8 cellular contexts compared by ENCODE assay signal in genomic region chr20:62923059-62923668, GRCh38. TPM values are rescaled to one million over a fixed set of nuclear protein-coding genes. Genes with fewer than 3 reads are reported as not detected.
A peak's percentile ranks its signal among the peaks of the same experiment; 100 is the strongest.
DNase-seq lines count a peak whose midpoint lies in the region; ATAC-seq and TF ChIP-seq lines count a peak whose summit lies in the region.
"Not testable (repeated sequence)": the region's sequence is repeated elsewhere in the genome, so short reads cannot be mapped to it uniquely, and the experiment has no call there.

No MANE protein-coding gene starts in this region.

- H3K4me3 ChIP-seq in AG04450 (ENCODE audit: low read depth, low read length), result not testable (repeated sequence)
- H3K4me3 ChIP-seq in OCI-LY7 (ENCODE audit: low read depth, low read length, poor library complexity, severe bottlenecking), result peak overlapping the region; percentile 38
- H3K4me3 ChIP-seq in gastroesophageal sphincter, result peak overlapping the region in 1 of 2 donors; percentile 4
- H3K4me3 ChIP-seq in smooth muscle cell, result peak overlapping the region; percentile 88

- H3K9ac ChIP-seq in smooth muscle cell (ENCODE audit: low read depth), result peak overlapping the region; percentile 87

- H3K9me2 ChIP-seq in OCI-LY7 (ENCODE audit: insufficient read depth, low read length), result not testable (repeated sequence)

- H3K4me3 Mint-ChIP-seq in activated CD4-positive, alpha-beta memory T cell treated with anti-CD3 and anti-CD28 coated beads, Interleukin-2, amount 10 ng/mL, durations not matched to agents 7 days and 5 days, result peak overlapping the region; percentile 96
- H3K4me3 Mint-ChIP-seq in MCF 10A (ENCODE audit: unreplicated experiment), result peak overlapping the region; percentile 76
- not testable (repeated sequence) for H3K4me3 Mint-ChIP-seq in mesothelial cell of epicardium

- peaks cover 86% of the 10 kb centered on the region for H3K4me1 ChIP-seq in OCI-LY7 (ENCODE audit: insufficient read depth, low read length, poor library complexity, severe bottlenecking)
- H3K4me1 ChIP-seq in gastroesophageal sphincter, result peaks cover 2 to 87% (median 77%) of the 10 kb centered on the region in 3 donors
- H3K4me1 ChIP-seq in smooth muscle cell (ENCODE audit: low read depth), result peaks cover 42% of the 10 kb centered on the region

- H3K27ac ChIP-seq in AG04450 (ENCODE audit: low read depth, low read length), result peak overlapping the region; percentile 2
- H3K27ac ChIP-seq in OCI-LY7 (ENCODE audit: low read depth, low read length, poor library complexity, severe bottlenecking), result not testable (repeated sequence)
- peak overlapping the region in 3 of 4 donors; percentile 95 to 99 (median 95) for H3K27ac ChIP-seq in gastroesophageal sphincter
- H3K27ac ChIP-seq in smooth muscle cell (ENCODE audit: low read depth), result peak overlapping the region; percentile 83

- ATAC-seq in gastroesophageal sphincter, result not testable (repeated sequence)

- intact Hi-C loops in OCI-LY7 (cut with micrococcal nuclease; ENCODE audit: unreplicated experiment); MCF 10A (cut with micrococcal nuclease): not testable (repeated sequence)

- peak overlapping the region; percentile 98 for H3K4me2 ChIP-seq in OCI-LY7 (ENCODE audit: low read length)
- H3K4me2 ChIP-seq in smooth muscle cell, result peak overlapping the region; percentile 89

- not testable (repeated sequence) for H3K27me3 ChIP-seq in AG04450 (ENCODE audit: control insufficient read depth, insufficient read depth, low read length); gastroesophageal sphincter; smooth muscle cell (ENCODE audit: low read depth)

- H3K27me3 Mint-ChIP-seq in activated CD4-positive, alpha-beta memory T cell treated with anti-CD3 and anti-CD28 coated beads, Interleukin-2, amount 10 ng/mL, durations not matched to agents 7 days and 5 days; MCF 10A (ENCODE audit: insufficient read depth, unreplicated experiment); mesothelial cell of epicardium (ENCODE audit: low read depth): not testable (repeated sequence)

- not testable (repeated sequence) for H3K9me3 ChIP-seq in AG04450 (ENCODE audit: control insufficient read depth, insufficient read depth, low read length); OCI-LY7 (ENCODE audit: low read length); gastroesophageal sphincter; smooth muscle cell (replicated peaks; ENCODE audit: low read depth)

- CTCF ChIA-PET in AG04450 (lab: Charles Lee); OCI-LY7 (lab: Charles Lee; ENCODE audit: unreplicated experiment): not testable (repeated sequence)
- CTCF ChIA-PET in activated CD4-positive, alpha-beta memory T cell treated with anti-CD3 and anti-CD28 coated beads, Interleukin-2, amount 10 ng/mL, durations not matched to agents 7 days and 5 days (lab: Charles Lee), result interaction anchor here (1.4 kb wide), 1 partner anchor 25 kb away, joined by 3 read pairs; no protein-coding TSS in a partner anchor
- CTCF ChIA-PET in MCF 10A (lab: Yijun Ruan, JAX), result interaction anchor here (0.8 to 1.0 kb wide), 2 partner anchors 9 to 22 kb away, joined by 3 to 5 read pairs; no protein-coding TSS in a partner anchor

- H4K20me1 ChIP-seq in OCI-LY7 (ENCODE audit: insufficient read depth, low read length) (peaks cover 54% of the 10 kb centered on the region), smooth muscle cell (ENCODE audit: low read depth) (peaks cover 88% of the 10 kb centered on the region)

- not testable (repeated sequence) for TF ChIP-seq CTCF in AG04450 (IDR thresholded peaks at IDR 0.05; ENCODE audit: low read depth, low read length); OCI-LY7 (conservative IDR thresholded peaks at IDR 0.05; ENCODE audit: low read length); MCF 10A (IDR thresholded peaks at IDR 0.05; ENCODE audit: unreplicated experiment); gastroesophageal sphincter (IDR thresholded peaks at IDR 0.05); mesothelial cell of epicardium (IDR thresholded peaks at IDR 0.05; ENCODE audit: unreplicated experiment); smooth muscle cell (IDR thresholded peaks at IDR 0.05; ENCODE audit: borderline replicate concordance, insufficient read depth, poor library complexity, severe bottlenecking)

- peak overlapping the region; percentile 97 for H3K27ac Mint-ChIP-seq in activated CD4-positive, alpha-beta memory T cell treated with anti-CD3 and anti-CD28 coated beads, Interleukin-2, amount 10 ng/mL, durations not matched to agents 7 days and 5 days
- H3K27ac Mint-ChIP-seq in MCF 10A (ENCODE audit: low read depth, unreplicated experiment), result peak overlapping the region; percentile 95
- H3K27ac Mint-ChIP-seq in mesothelial cell of epicardium, result peak overlapping the region; percentile 53

- H3K79me2 ChIP-seq in OCI-LY7 (ENCODE audit: insufficient read depth, low read depth, low read length) (peaks cover 94% of the 10 kb centered on the region), smooth muscle cell (ENCODE audit: low read depth) (peaks cover 98% of the 10 kb centered on the region)

- H3K36me3 ChIP-seq in OCI-LY7 (ENCODE audit: insufficient read depth, low read length); gastroesophageal sphincter; smooth muscle cell (ENCODE audit: low read depth): not testable (repeated sequence)

- DNase-seq in AG04450 (ENCODE audit: low read depth, low spot score); OCI-LY7 (ENCODE audit: low spot score); activated CD4-positive, alpha-beta memory T cell treated with anti-CD3 and anti-CD28 coated beads, Interleukin-2, amount 10 ng/mL, durations not matched to agents 7 days and 5 days; mesothelial cell of epicardium (ENCODE audit: low spot score in 2 of 2, unreplicated experiment in 2 of 2); smooth muscle cell (lab: John Stamatoyannopoulos, UW; ENCODE audit: unreplicated experiment): not testable (repeated sequence)
- peak; percentile 66 for DNase-seq in H4 (ENCODE audit: low spot score)
- DNase-seq in MCF 10A (ENCODE audit: unreplicated experiment), result peak; percentile 91

- not testable (repeated sequence) for TF ChIP-seq EP300 in gastroesophageal sphincter (IDR thresholded peaks at IDR 0.05)

- H3K9me3 Mint-ChIP-seq in activated CD4-positive, alpha-beta memory T cell treated with anti-CD3 and anti-CD28 coated beads, Interleukin-2, amount 10 ng/mL, durations not matched to agents 7 days and 5 days; MCF 10A (ENCODE audit: unreplicated experiment); mesothelial cell of epicardium: not testable (repeated sequence)

- TF ChIP-seq POLR2A in gastroesophageal sphincter (IDR thresholded peaks at IDR 0.05), result not testable (repeated sequence)

- WGBS in gastroesophageal sphincter (ENCODE audit: low coverage in 1 of 2), 2 donors, result 59 to 60% methylated on average over 9 to 13 of the region's 17 CpGs
- WGBS in smooth muscle cell (ENCODE audit: low lambda C conversion rate), result 49% methylated on average over 17 of the region's 17 CpGs

- POLR2A ChIA-PET in AG04450 (lab: Yijun Ruan, JAX) (interaction anchor here (1.7 kb wide), 1 partner anchor 14 kb away, joined by 4 read pairs; no protein-coding TSS in a partner anchor), MCF 10A (lab: Yijun Ruan, JAX) (interaction anchor here (0.6 to 6.2 kb wide), 7 partner anchors 10 to 292 kb away, joined by 3 to 341 read pairs (median 3); partner anchors contain the start of genes GID8 and YTHDF1)
- POLR2A ChIA-PET in OCI-LY7 (lab: Charles Lee), result not testable (repeated sequence)
- POLR2A ChIA-PET in activated CD4-positive, alpha-beta memory T cell treated with anti-CD3 and anti-CD28 coated beads, Interleukin-2, amount 10 ng/mL, durations not matched to agents 7 days and 5 days (lab: Charles Lee), result interaction anchor here (13.7 kb wide), 1 partner anchor 14 kb away, joined by 230 read pairs; the partner anchor contains the start of gene GID8

- peaks cover 82% of the 10 kb centered on the region for H3K4me1 Mint-ChIP-seq in activated CD4-positive, alpha-beta memory T cell treated with anti-CD3 and anti-CD28 coated beads, Interleukin-2, amount 10 ng/mL, durations not matched to agents 7 days and 5 days
- H3K4me1 Mint-ChIP-seq in MCF 10A (ENCODE audit: insufficient read depth, unreplicated experiment), result peaks cover 42% of the 10 kb centered on the region
- H3K4me1 Mint-ChIP-seq in mesothelial cell of epicardium, result peaks cover 58% of the 10 kb centered on the region

- H3F3A ChIP-seq in smooth muscle cell (ENCODE audit: low read depth), result not testable (repeated sequence)

- H3K36me3 Mint-ChIP-seq in activated CD4-positive, alpha-beta memory T cell treated with anti-CD3 and anti-CD28 coated beads, Interleukin-2, amount 10 ng/mL, durations not matched to agents 7 days and 5 days (ENCODE audit: low read depth), result peaks cover 30% of the 10 kb centered on the region
- peaks cover 10% of the 10 kb centered on the region for H3K36me3 Mint-ChIP-seq in MCF 10A (ENCODE audit: insufficient read depth, unreplicated experiment)
- H3K36me3 Mint-ChIP-seq in mesothelial cell of epicardium, result not testable (repeated sequence)

- not testable (repeated sequence) for H2AFZ ChIP-seq in OCI-LY7 (ENCODE audit: low read length); smooth muscle cell (ENCODE audit: low read depth)

- not testable (repeated sequence) for BruUV-seq in OCI-LY7 (replicated peaks; lab: Mats Ljungman, UMichigan); MCF 10A (replicated peaks; lab: Mats Ljungman, UMichigan)

RNA-seq across cellular contexts. Expression of gene DIDO1, which starts 3.1 kb away (rescaled TPM):
- polyA plus RNA-seq in AG04450 (2011; rRNA removed) (22.1 and 25.9 TPM in 2 replicates), smooth muscle cell (14.4 and 16.0 TPM in 2 replicates)
- 31.2 and 32.0 TPM in 2 replicates for polyA minus RNA-seq in AG04450 (2011; rRNA and poly(A)+ RNA removed)
- total RNA-seq in H4 (2014; rRNA removed; shearing (Covaris generic)), result 14.7 and 16.9 TPM in 2 replicates
- total RNA-seq in OCI-LY7 (2014; rRNA removed; shearing (Covaris generic)), result 65.1 and 69.2 TPM in 2 replicates
- total RNA-seq in OCI-LY7 (2022) (70.6 and 79.0 TPM in 2 replicates), MCF 10A (2022) (36.8 and 40.7 TPM in 2 replicates), gastroesophageal sphincter (10 to 100 TPM; 49.5 to 75.8 (median 66.5) TPM), mesothelial cell of epicardium (70.3 to 73.1 TPM (median 70.5 TPM) in 3 replicates), smooth muscle cell (24.6 and 25.8 TPM in 2 replicates)
- total RNA-seq in activated CD4-positive, alpha-beta memory T cell treated with anti-CD3 and anti-CD28 coated beads, Interleukin-2, amount 10 ng/mL, durations not matched to agents 7 days and 5 days, result 10 to 100 TPM; 62.2 to 66.2 TPM

RNA-seq across cellular contexts. Expression of gene GID8, which starts 14.8 kb away (rescaled TPM):
- 24.3 and 24.4 TPM in 2 replicates for polyA plus RNA-seq in AG04450 (2011; rRNA removed)
- polyA minus RNA-seq in AG04450 (2011; rRNA and poly(A)+ RNA removed), result 27.9 and 30.9 TPM in 2 replicates
- 19.6 and 23.7 TPM in 2 replicates for total RNA-seq in H4 (2014; rRNA removed; shearing (Covaris generic))
- total RNA-seq in OCI-LY7 (2014; rRNA removed; shearing (Covaris generic)), result 28.7 and 29.2 TPM in 2 replicates
- 46.1 and 47.7 TPM in 2 replicates for total RNA-seq in OCI-LY7 (2022)
- 10 to 100 TPM; 31.9 to 32.8 TPM for total RNA-seq in activated CD4-positive, alpha-beta memory T cell treated with anti-CD3 and anti-CD28 coated beads, Interleukin-2, amount 10 ng/mL, durations not matched to agents 7 days and 5 days
- 31.6 and 36.4 TPM in 2 replicates for total RNA-seq in MCF 10A (2022)
- total RNA-seq in gastroesophageal sphincter, result 10 to 100 TPM; 23.2 to 34.8 (median 27.9) TPM
- total RNA-seq in mesothelial cell of epicardium, result 57.8 to 59.2 TPM (median 57.9 TPM) in 3 replicates
- 23.5 and 34.8 TPM in 2 replicates for total RNA-seq in smooth muscle cell
- polyA plus RNA-seq in smooth muscle cell, result 13.9 and 20.8 TPM in 2 replicates

RNA-seq across cellular contexts. Expression of gene SLC17A9, which starts 29.3 kb away (rescaled TPM):
- polyA plus RNA-seq in AG04450 (2011; rRNA removed) (2.2 TPM in 2 replicates), smooth muscle cell (92.5 and 96.7 TPM in 2 replicates)
- 1.3 and 1.8 TPM in 2 replicates for polyA minus RNA-seq in AG04450 (2011; rRNA and poly(A)+ RNA removed)
- not detected in 2 replicates for total RNA-seq in H4 (2014; rRNA removed; shearing (Covaris generic))
- 1.7 and 2.0 TPM in 2 replicates for total RNA-seq in OCI-LY7 (2014; rRNA removed; shearing (Covaris generic))
- total RNA-seq in OCI-LY7 (2022) (8.1 and 13.2 TPM in 2 replicates), MCF 10A (2022) (0.07 TPM in 1 of 2 replicates, not detected in the other), gastroesophageal sphincter (1 to 10 TPM; 1.3 to 4.6 (median 2.8) TPM), mesothelial cell of epicardium (5.3 to 7.1 TPM (median 5.7 TPM) in 3 replicates), smooth muscle cell (32.4 and 32.5 TPM in 2 replicates)
- 1 to 10 TPM; 4.7 to 5.8 TPM for total RNA-seq in activated CD4-positive, alpha-beta memory T cell treated with anti-CD3 and anti-CD28 coated beads, Interleukin-2, amount 10 ng/mL, durations not matched to agents 7 days and 5 days
